Comparison of ENCODE assay signal across 8 cellular contexts in genomic region chr3:129182390-129183180, GRCh38. TPM values are rescaled to one million over a fixed set of nuclear protein-coding genes. Genes with fewer than 3 reads are reported as not detected.
DNase-seq lines count a peak whose midpoint lies in the region; ATAC-seq, FAIRE-seq and TF ChIP-seq lines count a peak whose summit lies in the region.

No MANE protein-coding gene starts in this region.

- ATAC-seq in HG03439 (IDR thresholded peaks at IDR 0.05; ENCODE audit: unreplicated experiment), result no peak

- H3K9me3 ChIP-seq in osteoblast (ENCODE audit: low read depth, low read length), result no peaks in the 10 kb centered on the region

- no peaks in the 10 kb centered on the region for H3K27me3 ChIP-seq in osteoblast (ENCODE audit: insufficient read depth, low read length)

- H3K4me2 ChIP-seq in osteoblast (ENCODE audit: insufficient read depth, low read length), result peak overlapping the region; percentile 100

- H3K36me3 ChIP-seq in osteoblast (ENCODE audit: insufficient read depth, low read length), result peaks cover 17% of the 10 kb centered on the region

- H3K4me3 ChIP-seq in WI38 (ENCODE audit: low read depth, low read length) (peak overlapping the region; percentile 68), fibroblast of mammary gland (ENCODE audit: control insufficient read depth, low read depth, low read length) (peak overlapping the region; percentile 96), osteoblast (ENCODE audit: insufficient read depth, low read length) (peak overlapping the region; percentile 90)

- CTCF ChIA-PET in HEK293T (lab: Yijun Ruan, JAX), result no interaction called here

- H4K20me1 ChIP-seq in osteoblast (ENCODE audit: insufficient read depth, low read length), result peaks cover 51% of the 10 kb centered on the region

- TF ChIP-seq POLR2A in H54 (IDR thresholded peaks at IDR 0.05; ENCODE audit: low read depth, low read length), result no peak

- H3K4me1 ChIP-seq in osteoblast (ENCODE audit: insufficient read depth, low read length), result peaks cover 45% of the 10 kb centered on the region

- TF ChIP-seq CTCF in WI38 (IDR thresholded peaks at IDR 0.05; ENCODE audit: low read depth, low read length), result no peak
- TF ChIP-seq CTCF in fibroblast of mammary gland (conservative IDR thresholded peaks at IDR 0.05; ENCODE audit: control insufficient read depth, insufficient read depth, low read depth, low read length), result no peak
- no peak for TF ChIP-seq CTCF in osteoblast (IDR thresholded peaks at IDR 0.05; ENCODE audit: extremely low read depth, low read depth, low read length)

- H3K79me2 ChIP-seq in osteoblast (ENCODE audit: insufficient read depth, low read length), result peaks cover 87% of the 10 kb centered on the region

- H2AFZ ChIP-seq in osteoblast (ENCODE audit: low read length), result no peak overlapping the region

- peak overlapping the region; percentile 98 for H3K27ac ChIP-seq in osteoblast (ENCODE audit: low read depth, low read length)

- FAIRE-seq in H54 (lab: Jason Lieb, UNC), result peak; percentile 30

- POLR2A ChIA-PET in HEK293T (lab: Yijun Ruan, JAX), result interaction anchor here (0.5 to 3.6 kb wide), 7 partner anchors 13 to 131 kb away, joined by 3 to 15 read pairs (median 4); no protein-coding TSS in a partner anchor

- DNase-seq in AG08395 (ENCODE audit: low spot score) (peak; percentile 45), H54 (ENCODE audit: insufficient read length, low spot score) (no peak), fibroblast of mammary gland (ENCODE audit: low read depth) (peak; percentile 70), osteoblast (ENCODE audit: insufficient read length, low spot score, missing footprints) (peak; percentile 89), NCI-H446 (lab: John Stamatoyannopoulos, UW) (no peak), HEK293T (ENCODE audit: extremely low spot score) (no peak)

TF ChIP-seq in HEK293T, 16 proteins besides CTCF, POLR2A, EP300 and RAD21:
- TF ChIP-seq HDGF (IDR thresholded peaks at IDR 0.05; ENCODE audit: borderline replicate concordance) (no peak), BHLHE40 (IDR thresholded peaks at IDR 0.05; ENCODE audit: borderline replicate concordance) (no peak), NFRKB (IDR thresholded peaks at IDR 0.05) (no peak), FOXM1 (IDR thresholded peaks at IDR 0.05; ENCODE audit: borderline replicate concordance) (no peak), L3MBTL2 (conservative IDR thresholded peaks at IDR 0.05) (no peak)
TF ChIP-seq in HEK293T: peak in this region for 0.

RNA-seq across cellular contexts. Expression of gene CNBP, which starts 1.1 kb away (rescaled TPM):
- total RNA-seq in osteoblast, result 215 and 233 TPM in 2 replicates

RNA-seq across cellular contexts. Expression of gene ISY1, which starts 21.7 kb away (rescaled TPM):
- 29.0 and 31.8 TPM in 2 replicates for total RNA-seq in osteoblast

Comparison
In these comparisons a context has a peak if more than half of its experiments do, and no peak if none do; other contexts are left out.
1. DNase-seq: peak in AG08395 (single experiment), fibroblast of mammary gland (single experiment) and osteoblast (single experiment); none in H54 (single experiment), NCI-H446 (0 of 2) and HEK293T (single experiment).
2. Peak in every context shown above with its lines, with median percentiles within 50 percentile points of each other: H3K4me3 ChIP-seq.